1 cellular context compared by ENCODE assay signal in genomic region chr3:94106268-94106667, GRCh38.
TF ChIP-seq lines count a peak whose summit lies in the region.

No MANE protein-coding gene starts in this region.

TF ChIP-seq in HEK293, 187 proteins besides CTCF, POLR2A, EP300 and RAD21 (continued from another document):
- TF ChIP-seq ZNF692 (tag by site-specific recombination; IDR thresholded peaks at IDR 0.05) (0 out of 2 replicates have a peak, but pooled peaks have one; percentile 13), BCL11A (tag by site-specific recombination; IDR thresholded peaks at IDR 0.05; ENCODE audit: low read depth) (peak; percentile 40; the same call in 1 of the 2 replicates), ZNF629 (tag by site-specific recombination; IDR thresholded peaks at IDR 0.05) (peak; percentile 61), TCF7L2 (IDR thresholded peaks at IDR 0.05; ENCODE audit: borderline replicate concordance, low read depth, low read length) (peak; percentile 77; the same call in 1 of the 2 replicates), OSR2 (tag by site-specific recombination; IDR thresholded peaks at IDR 0.05) (peak; percentile 76), ATF2 (tag by site-specific recombination; IDR thresholded peaks at IDR 0.05; ENCODE audit: low read depth) (peak; percentile 54)
TF ChIP-seq in HEK293: peak in this region for 18.
